In genomic region chr15:52362497-52362896, GRCh38 we compare ENCODE assay signal across 16 cellular contexts.
DNase-seq lines count a peak whose midpoint lies in the region; FAIRE-seq and TF ChIP-seq lines count a peak whose summit lies in the region.
"Had no signal": no experiment of that assay in that cellular context is flagged by ENCODE, and none has a peak within 500 bp of the region (broad histone marks: within the 10 kb centered on the region; RNA-seq: fewer than 3 reads in every experiment).

No MANE protein-coding gene starts in this region.

- H3K18ac ChIP-seq in mesenchymal stem cell (ENCODE audit: low read depth in 1 of 2, low read length in 2 of 2), result no peak overlapping the region

- H3K79me2 ChIP-seq in endothelial cell of umbilical vein (ENCODE audit: control insufficient read depth, insufficient read depth, low read length), result no peaks in the 10 kb centered on the region

- intact Hi-C loops in endothelial cell of umbilical vein (cut with micrococcal nuclease), result no loop called here

- POLR2A ChIA-PET in endothelial cell of umbilical vein (lab: Charles Lee), result no interaction called here

- H3K9me3 ChIP-seq in endothelial cell of umbilical vein (replicated peaks; ENCODE audit: control insufficient read depth, insufficient read depth, low read length) (no peaks in the 10 kb centered on the region), mesenchymal stem cell (ENCODE audit: control insufficient read depth, low read length) (no peaks in the 10 kb centered on the region)
- H3K9me3 ChIP-seq: BE2C had no signal

- peaks cover 7 to 19% of the 10 kb centered on the region in 2 experiments for H3K36me3 ChIP-seq in endothelial cell of umbilical vein (ENCODE audit: control insufficient read depth in 2 of 2, extremely low read depth in 1 of 2, insufficient read depth in 2 of 2, low read length in 2 of 2)
- peaks cover 3 to 72% of the 10 kb centered on the region in 2 experiments for H3K36me3 ChIP-seq in mesenchymal stem cell (ENCODE audit: control insufficient read depth in 1 of 2, insufficient read depth in 2 of 2, low read depth in 1 of 2, low read length in 2 of 2)
- H3K36me3 ChIP-seq: BE2C had no signal

- H3K9ac ChIP-seq in endothelial cell of umbilical vein (replicated peaks; ENCODE audit: extremely low read depth, insufficient read depth, low read length) (no peak overlapping the region), mesenchymal stem cell (ENCODE audit: low read length) (peak overlapping the region; percentile 79)

- H4K8ac ChIP-seq in mesenchymal stem cell (ENCODE audit: low read length), result no peak overlapping the region

- no peak overlapping the region for H3K4me2 ChIP-seq in endothelial cell of umbilical vein (ENCODE audit: insufficient read depth, low read length)
- H3K4me2 ChIP-seq in mesenchymal stem cell (ENCODE audit: low read length, poor library complexity, severe bottlenecking), result no peak overlapping the region

- no peak overlapping the region for H2BK12ac ChIP-seq in mesenchymal stem cell (ENCODE audit: low read length in 2 of 2)

- no peak overlapping the region for H3K23ac ChIP-seq in mesenchymal stem cell (ENCODE audit: low read length in 2 of 2)

- no peaks in the 10 kb centered on the region for H3K27me3 ChIP-seq in endothelial cell of umbilical vein (ENCODE audit: control insufficient read depth in 2 of 2, insufficient read depth in 2 of 2, low read length in 2 of 2)
- no peaks in the 10 kb centered on the region for H3K27me3 ChIP-seq in mesenchymal stem cell (ENCODE audit: control insufficient read depth in 1 of 2, insufficient read depth in 1 of 2, low read length in 2 of 2)
- H3K27me3 ChIP-seq: BE2C had no signal

- H3K4me1 ChIP-seq in endothelial cell of umbilical vein (ENCODE audit: control insufficient read depth, extremely low read depth, insufficient read depth, low read length), result no peaks in the 10 kb centered on the region
- no peaks in the 10 kb centered on the region for H3K4me1 ChIP-seq in mesenchymal stem cell (ENCODE audit: control insufficient read depth, insufficient read depth, low read depth, low read length)

- H2AFZ ChIP-seq in endothelial cell of umbilical vein (ENCODE audit: low read depth, low read length) (no peak overlapping the region), mesenchymal stem cell (ENCODE audit: low read depth, low read length) (no peak overlapping the region)

- no peak for TF ChIP-seq CTCF in endothelial cell of umbilical vein (IDR thresholded peaks at IDR 0.05; ENCODE audit: extremely low read depth in 1 of 2, insufficient read depth in 1 of 2, low read depth in 1 of 2, low read length in 2 of 2)

- CTCF ChIA-PET in endothelial cell of umbilical vein (lab: Charles Lee), result interaction anchor here (1.1 to 1.5 kb wide), 2 partner anchors 24 to 31 kb away, joined by 3 read pairs; no protein-coding TSS in a partner anchor

- no TSS peak for BruUV-seq in endothelial cell of umbilical vein (replicated peaks; lab: Mats Ljungman, UMichigan)

- no peak for FAIRE-seq in endothelial cell of umbilical vein (lab: Jason Lieb, UNC)

- WGBS in mesenchymal stem cell, result 90% methylated on average over 2 of the region's 3 CpGs

- TF ChIP-seq POLR2A in endothelial cell of umbilical vein (IDR thresholded peaks at IDR 0.05; ENCODE audit: low read depth, low read length), result no peak

- dilution Hi-C loops in endothelial cell of umbilical vein (cut with MboI; ENCODE audit: extremely low pct_ligation_motif_present, low sequenced_read_pairs), result no loop called here

- DNase-seq in AG08396 (ENCODE audit: low spot score) (peak; percentile 46), LHCN-M2 (ENCODE audit: low read depth) (peak; percentile 86), endothelial cell of umbilical vein (ENCODE audit: low read depth, low spot score) (peak; percentile 49), mesenchymal stem cell (peak; percentile 57), kidney glomerular epithelial cell (lab: John Stamatoyannopoulos, UW) (no peak), NCI-H526 (lab: John Stamatoyannopoulos, UW) (no peak), HUDEP-2 (lab: John Stamatoyannopoulos, UW; ENCODE audit: unreplicated experiment in 76 of 76) (no peak), T1000 (lab: John Stamatoyannopoulos, UW) (no peak)
- DNase-seq: activated naive CD8-positive, alpha-beta T cell treated with anti-CD3 and anti-CD28 coated beads, Interleukin-2, amount 10 ng/mL, durations not matched to agents 7 days and 5 days; BE2C; DMS79 treated with DMSO at 0.1 percent for 48 hours; effector memory CD4-positive, alpha-beta T cell; NCI-H1436; NCI-H774; SIG-M5; stimulated activated CD4-positive, alpha-beta T cell treated with anti-CD3 and anti-CD28 coated beads, Interleukin-2, amount 100 ng/mL, for 24 hours had no signal

- no peak overlapping the region for H4K91ac ChIP-seq in mesenchymal stem cell (ENCODE audit: low read length)

- no peak overlapping the region for H2BK15ac ChIP-seq in mesenchymal stem cell (ENCODE audit: low read depth, poor library complexity, severe bottlenecking)

- no peak overlapping the region for H2AK5ac ChIP-seq in mesenchymal stem cell (ENCODE audit: low read length, severe bottlenecking)

- H3K9me1 ChIP-seq in endothelial cell of umbilical vein (replicated peaks; ENCODE audit: control insufficient read depth, extremely low read depth, insufficient read depth, low read length), result no peaks in the 10 kb centered on the region

- H3K4me3 ChIP-seq in endothelial cell of umbilical vein (replicated peaks in 1 of 3; ENCODE audit: insufficient read depth in 1 of 3, low read depth in 1 of 3, low read length in 3 of 3) (no peak overlapping the region), mesenchymal stem cell (ENCODE audit: insufficient read depth in 1 of 2, low read depth in 1 of 2, low read length in 2 of 2) (peak overlapping the region in 1 of 2 experiments; percentile 3)

- no peak overlapping the region for H2BK5ac ChIP-seq in mesenchymal stem cell (ENCODE audit: low read depth, low read length, poor library complexity, severe bottlenecking)

- no peaks in the 10 kb centered on the region for H3K79me1 ChIP-seq in mesenchymal stem cell (replicated peaks; ENCODE audit: low read length, poor library complexity, severe bottlenecking)

- H3K4ac ChIP-seq in mesenchymal stem cell (ENCODE audit: low read depth in 1 of 2, low read length in 2 of 2), result no peak overlapping the region

- H3K27ac ChIP-seq in endothelial cell of umbilical vein (ENCODE audit: insufficient read depth, low read depth, low read length) (no peak overlapping the region), mesenchymal stem cell (ENCODE audit: low read length, poor library complexity, severe bottlenecking) (no peak overlapping the region)

- H4K20me1 ChIP-seq in endothelial cell of umbilical vein (replicated peaks; ENCODE audit: control insufficient read depth, extremely low read depth, insufficient read depth, low read length), result no peaks in the 10 kb centered on the region

- no peak overlapping the region for H3K14ac ChIP-seq in mesenchymal stem cell (ENCODE audit: low read length in 2 of 2)

- H2BK120ac ChIP-seq in mesenchymal stem cell (ENCODE audit: low read depth, low read length), result no peak overlapping the region

TF ChIP-seq in endothelial cell of umbilical vein, 7 proteins besides CTCF, POLR2A, EP300 and RAD21:
- no peak for TF ChIP-seq FOS (IDR thresholded peaks at IDR 0.05; ENCODE audit: borderline replicate concordance, insufficient read depth, low read length)
- TF ChIP-seq POLR2AphosphoS5 (IDR thresholded peaks at IDR 0.05; ENCODE audit: insufficient read depth, low read depth, low read length), result no peak
- no peak for TF ChIP-seq MYC (IDR thresholded peaks at IDR 0.05; ENCODE audit: low read depth, low read length)
- no peak for TF ChIP-seq JUN (IDR thresholded peaks at IDR 0.05; ENCODE audit: borderline replicate concordance, insufficient read depth, insufficient read length, low read depth)
- no peak for TF ChIP-seq EZH2 (IDR thresholded peaks at IDR 0.05; ENCODE audit: borderline replicate concordance, low read depth, low read length, severe bottlenecking)
- TF ChIP-seq MAX (IDR thresholded peaks at IDR 0.05; ENCODE audit: insufficient read depth, insufficient read length), result no peak
- no peak for TF ChIP-seq GATA2 (IDR thresholded peaks at IDR 0.05; ENCODE audit: insufficient read depth, insufficient read length, low read depth, low read length)

Comparison
In these comparisons a context has a peak if more than half of its experiments do, and no peak if none do; other contexts are left out.
1. DNase-seq: peak in AG08396 (single experiment), LHCN-M2 (single experiment), endothelial cell of umbilical vein (single experiment) and mesenchymal stem cell (single experiment); none in kidney glomerular epithelial cell (single experiment), NCI-H526 (0 of 2), HUDEP-2 (0 of 76) and T1000 (single experiment).